ENCODE assay signal across 19 cellular contexts in genomic region chr3:28188686-28189085, GRCh38.
"Had no signal": no experiment of that assay in that cellular context is flagged by ENCODE, and none has a peak within 500 bp of the region (broad histone marks: within the 10 kb centered on the region; RNA-seq: fewer than 3 reads in every experiment).

No MANE protein-coding gene starts in this region.

- H3K4me3 Mint-ChIP-seq: naive thymus-derived CD8-positive, alpha-beta T cell; stimulated activated naive B cell treated with anti-CD40 and anti-IgM and Interleukin-4, amounts not matched to agents 10 μg/mL and 1 μg/mL and 100 μg/mL, for 72 hours; stimulated activated naive CD8-positive, alpha-beta T cell treated with anti-CD3 and anti-CD28 coated beads, Interleukin-15, amount 100 ng/mL, for 72 hours had no signal

- H3K4me3 ChIP-seq: dorsolateral prefrontal cortex, heart right ventricle, mucosa of descending colon, sigmoid colon, skin epidermis, testis, tibial nerve had no signal

- H3K27ac ChIP-seq: dorsolateral prefrontal cortex, heart right ventricle, neutrophil, sigmoid colon, skin epidermis, testis, tibial nerve had no signal

- H3K27me3 Mint-ChIP-seq: naive thymus-derived CD8-positive, alpha-beta T cell; stimulated activated naive B cell treated with anti-CD40 and anti-IgM and Interleukin-4, amounts not matched to agents 10 μg/mL and 1 μg/mL and 100 μg/mL, for 72 hours; stimulated activated naive CD8-positive, alpha-beta T cell treated with anti-CD3 and anti-CD28 coated beads, Interleukin-15, amount 100 ng/mL, for 72 hours had no signal

- H3K36me3 Mint-ChIP-seq: naive thymus-derived CD8-positive, alpha-beta T cell; stimulated activated naive B cell treated with anti-CD40 and anti-IgM and Interleukin-4, amounts not matched to agents 10 μg/mL and 1 μg/mL and 100 μg/mL, for 72 hours had no signal

- H3K4me1 Mint-ChIP-seq: naive thymus-derived CD8-positive, alpha-beta T cell; stimulated activated naive CD8-positive, alpha-beta T cell treated with anti-CD3 and anti-CD28 coated beads, Interleukin-15, amount 100 ng/mL, for 72 hours had no signal

- H3K9me3 ChIP-seq: heart right ventricle, mucosa of descending colon, neutrophil, sigmoid colon, testis, tibial nerve had no signal

- H3K36me3 ChIP-seq: heart right ventricle, neutrophil, sigmoid colon, tibial nerve had no signal

- ATAC-seq: heart right ventricle; left lobe of liver; mucosa of descending colon; naive thymus-derived CD8-positive, alpha-beta T cell; stimulated activated naive B cell treated with anti-CD40 and anti-IgM and Interleukin-4, amounts not matched to agents 10 μg/mL and 1 μg/mL and 100 μg/mL, for 72 hours; stimulated activated naive CD8-positive, alpha-beta T cell treated with anti-CD3 and anti-CD28 coated beads, Interleukin-15, amount 100 ng/mL, for 72 hours had no signal

- DNase-seq: cortex of kidney; dorsolateral prefrontal cortex; effector CD8-positive, alpha-beta T cell; heart right ventricle; hypothalamus; islet precursor cell; mammary epithelial cell; mucosa of descending colon; naive thymus-derived CD8-positive, alpha-beta T cell; sigmoid colon; stimulated activated CD4-positive, alpha-beta T cell treated with anti-CD3 and anti-CD28 coated beads, Interleukin-2, amount 100 ng/mL, for 24 hours; stimulated activated CD4-positive, alpha-beta T cell treated with anti-CD3 and anti-CD28 coated beads, Interleukin-4, amount 100 ng/mL, for 4 hours; stimulated activated naive B cell treated with anti-CD40 and anti-IgM and Interleukin-4, amounts not matched to agents 10 μg/mL and 1 μg/mL and 100 μg/mL, for 72 hours; stimulated activated naive CD8-positive, alpha-beta T cell treated with anti-CD3 and anti-CD28 coated beads, Interleukin-15, amount 100 ng/mL, for 72 hours; testis had no signal

- H3K4me1 ChIP-seq: heart right ventricle, sigmoid colon, testis, tibial nerve had no signal

- H3K27me3 ChIP-seq: dorsolateral prefrontal cortex, heart right ventricle, neutrophil, sigmoid colon, testis, tibial nerve had no signal

- H3K9me3 Mint-ChIP-seq: stimulated activated naive B cell treated with anti-CD40 and anti-IgM and Interleukin-4, amounts not matched to agents 10 μg/mL and 1 μg/mL and 100 μg/mL, for 72 hours had no signal

- H3K27ac Mint-ChIP-seq: naive thymus-derived CD8-positive, alpha-beta T cell; stimulated activated naive B cell treated with anti-CD40 and anti-IgM and Interleukin-4, amounts not matched to agents 10 μg/mL and 1 μg/mL and 100 μg/mL, for 72 hours; stimulated activated naive CD8-positive, alpha-beta T cell treated with anti-CD3 and anti-CD28 coated beads, Interleukin-15, amount 100 ng/mL, for 72 hours had no signal
